1 cellular context compared by ENCODE assay signal in the genomic region with DNA sequence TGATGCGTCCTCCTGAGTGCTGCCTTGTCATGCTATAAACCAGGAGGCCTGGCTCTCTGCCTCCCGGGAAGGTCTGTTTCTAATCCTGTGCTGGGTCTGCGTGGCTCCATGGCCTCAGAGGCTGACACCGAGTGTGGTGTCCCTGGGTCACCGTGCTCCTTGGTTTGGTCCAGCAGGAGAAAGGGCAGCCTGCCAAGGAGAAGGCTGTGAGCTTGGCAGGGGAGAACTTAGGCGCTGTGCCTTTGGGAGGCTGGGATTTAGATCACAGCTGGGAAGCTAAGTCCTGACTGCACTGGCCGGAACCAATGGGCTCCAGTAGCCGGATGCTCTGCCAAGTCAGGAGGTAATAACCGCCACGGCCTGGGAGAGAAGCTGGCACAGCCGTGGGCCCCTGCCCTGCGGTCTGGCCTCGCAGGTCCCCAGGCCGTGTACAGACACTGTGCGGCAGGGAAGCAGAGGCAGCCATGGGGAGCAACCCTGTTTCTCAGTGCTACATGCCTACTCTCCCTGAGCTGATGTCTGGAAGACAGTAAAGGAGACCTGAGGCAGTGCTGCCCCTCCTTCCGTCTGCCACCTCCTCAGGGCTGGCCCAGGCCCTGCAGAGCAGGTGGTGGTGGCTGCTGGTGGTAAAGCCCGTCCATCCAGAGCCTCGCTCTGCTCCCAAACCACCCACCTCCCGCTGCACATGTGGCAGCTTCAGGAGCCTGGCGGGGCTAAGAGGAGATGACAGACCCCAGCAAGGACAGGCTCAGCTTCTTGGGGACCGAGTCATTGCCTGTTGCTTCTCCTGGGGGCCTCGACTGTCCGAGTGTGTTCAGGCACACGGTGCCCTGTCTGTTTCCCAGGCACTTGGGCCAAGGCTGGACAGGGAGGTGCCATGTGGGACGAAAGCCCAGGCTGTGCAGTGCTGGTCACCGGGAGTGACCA.
TF ChIP-seq lines count a peak whose summit lies in the region.

No MANE protein-coding gene starts in this region.

TF ChIP-seq in IMR-90, 13 proteins besides CTCF, POLR2A, EP300 and RAD21 (continued from another document):
- TF ChIP-seq FOS (IDR thresholded peaks at IDR 0.05; ENCODE audit: low read depth, low read length) (no peak), SMC3 (IDR thresholded peaks at IDR 0.05; ENCODE audit: low read depth, low read length) (no peak), BHLHE40 (IDR thresholded peaks at IDR 0.05; ENCODE audit: low read depth, low read length) (no peak)
